1 cellular context compared by ENCODE assay signal in genomic region chr14:54805080-54805479, GRCh38.
TF ChIP-seq lines count a peak whose summit lies in the region.

No MANE protein-coding gene starts in this region.

TF ChIP-seq in HepG2, 621 proteins besides CTCF, POLR2A, EP300 and RAD21:
- no peak for TF ChIP-seq CENPBD1 (CRISPR knock-in tag; IDR thresholded peaks at IDR 0.05; ENCODE audit: borderline replicate concordance, low read depth)
